Comparison of ENCODE assay signal across 21 cellular contexts in genomic region chr10:10985361-10985760, GRCh38. TPM values are rescaled to one million over a fixed set of nuclear protein-coding genes. Genes with fewer than 3 reads are reported as not detected.
DNase-seq lines count a peak whose midpoint lies in the region; ATAC-seq and TF ChIP-seq lines count a peak whose summit lies in the region.
"Had no signal": no experiment of that assay in that cellular context is flagged by ENCODE, and none has a peak within 500 bp of the region (broad histone marks: within the 10 kb centered on the region; RNA-seq: fewer than 3 reads in every experiment).

No MANE protein-coding gene starts in this region.

- H3K18ac ChIP-seq in neuronal stem cell (ENCODE audit: low read length): no peak overlapping the region

- DNase-seq in HAP-1 (ENCODE audit: low spot score in 2 of 2): peak; percentile 41 to 88
- DNase-seq in epidermal melanocyte (ENCODE audit: insufficient read length, low spot score): peak; percentile 65
- no peak for DNase-seq in neuronal stem cell (ENCODE audit: low spot score)
- DNase-seq in tibial nerve (ENCODE audit: low spot score in 2 of 2): no peak
- no peak for DNase-seq in ureter (ENCODE audit: low spot score)
- no peak for DNase-seq in T-helper 9 cell
- DNase-seq: BE2C, COR-L47, DMS79, HCEC 1CT, KBM-7, NCI-H1092, NCI-H1436, NCI-H187 treated with DMSO at 0.1 percent for 48 hours, NCI-H345, NCI-H524, NCI-H82, Peyer's patch had no signal

- H2BK120ac ChIP-seq in neuronal stem cell (ENCODE audit: low read depth, low read length): no peak overlapping the region

- in situ Hi-C loops in HAP-1 (cut with MboI; ENCODE audit: low sequenced_read_pairs): no loop called here

- WGBS in neuronal stem cell (ENCODE audit: extremely low coverage in 2 of 2, insufficient read length in 2 of 2, insufficient replicate concordance in 1 of 2), 2 donors: no CpG with 5 or more reads among the region's 2 CpGs
- WGBS in tibial nerve, 2 donors: 49 to 59% methylated on average over 2 of the region's 2 CpGs

- H4K91ac ChIP-seq in neuronal stem cell (ENCODE audit: low read depth, low read length, poor library complexity): no peak overlapping the region

- no peak overlapping the region for H2BK5ac ChIP-seq in neuronal stem cell (ENCODE audit: low read length)

- no peak for ATAC-seq in GM19023 (IDR thresholded peaks at IDR 0.05; ENCODE audit: unreplicated experiment)
- ATAC-seq: A549 had no signal

- peak in 1 of 2 donors; percentile 30 for TF ChIP-seq EP300 in tibial nerve (IDR thresholded peaks at IDR 0.05)

- no peak overlapping the region for H2BK12ac ChIP-seq in neuronal stem cell (ENCODE audit: low read length)

- no peaks in the 10 kb centered on the region for H3K79me1 ChIP-seq in neuronal stem cell (ENCODE audit: low read depth, low read length)

- H3K9me3 ChIP-seq in HAP-1 (no peaks in the 10 kb centered on the region), neuronal stem cell (replicated peaks in 1 of 2; ENCODE audit: control insufficient read depth in 2 of 2, insufficient read depth in 1 of 2, low read depth in 1 of 2, low read length in 2 of 2) (no peaks in the 10 kb centered on the region), tibial nerve (no peaks in the 10 kb centered on the region)
- H3K9me3 ChIP-seq: A549, BE2C, Peyer's patch, SJSA1 had no signal

- no peak for TF ChIP-seq POLR2A in tibial nerve (IDR thresholded peaks at IDR 0.05)

- no peak overlapping the region for H3K4me2 ChIP-seq in neuronal stem cell (ENCODE audit: insufficient read depth, low read length, poor library complexity, severe bottlenecking)
- H3K4me2 ChIP-seq: A549 had no signal

- H3K23ac ChIP-seq in neuronal stem cell (ENCODE audit: low read depth, low read length, poor library complexity): no peak overlapping the region

- no peak overlapping the region for H3K4ac ChIP-seq in neuronal stem cell (ENCODE audit: low read length)

- peak overlapping the region; percentile 22 for H2AFZ ChIP-seq in neuronal stem cell (ENCODE audit: low read length)

- H3K14ac ChIP-seq in neuronal stem cell (ENCODE audit: low read length): no peak overlapping the region

- no peak for TF ChIP-seq CTCF in tibial nerve (IDR thresholded peaks at IDR 0.05)

- no peak overlapping the region for H2AK5ac ChIP-seq in neuronal stem cell (ENCODE audit: low read depth, low read length)

- H3K4me1 ChIP-seq in HAP-1: peaks cover 8% of the 10 kb centered on the region
- H3K4me1 ChIP-seq in neuronal stem cell (ENCODE audit: control insufficient read depth in 2 of 2, insufficient read depth in 1 of 2, low read depth in 1 of 2, low read length in 2 of 2): peaks cover 0 to 2% of the 10 kb centered on the region in 2 donors
- peaks cover 0 to 20% (median 0%) of the 10 kb centered on the region in 4 donors for H3K4me1 ChIP-seq in tibial nerve
- H3K4me1 ChIP-seq: A549, BE2C, Peyer's patch, SJSA1 had no signal

- H2BK15ac ChIP-seq in neuronal stem cell (ENCODE audit: low read length): no peak overlapping the region

- H3K27me3 ChIP-seq in HAP-1 (ENCODE audit: low read depth): peaks cover 44% of the 10 kb centered on the region
- no peaks in the 10 kb centered on the region for H3K27me3 ChIP-seq in neuronal stem cell (ENCODE audit: control insufficient read depth in 3 of 3, insufficient read depth in 3 of 3, low read depth in 1 of 3, low read length in 3 of 3)
- no peaks in the 10 kb centered on the region for H3K27me3 ChIP-seq in tibial nerve
- H3K27me3 ChIP-seq: BE2C, Peyer's patch, SJSA1 had no signal

- H3K27ac ChIP-seq in neuronal stem cell (replicated peaks; ENCODE audit: low read length): no peak overlapping the region
- H3K27ac ChIP-seq in tibial nerve: peak overlapping the region in 3 of 4 donors; percentile 43 to 85 (median 77)
- H3K27ac ChIP-seq: A549, Peyer's patch, SJSA1 had no signal

- no peak overlapping the region for H3K4me3 ChIP-seq in HAP-1
- H3K4me3 ChIP-seq in neuronal stem cell (ENCODE audit: low read length in 2 of 2): no peak overlapping the region
- peak overlapping the region in 1 of 4 donors; percentile 18 for H3K4me3 ChIP-seq in tibial nerve
- H3K4me3 ChIP-seq: A549, Peyer's patch, SJSA1 had no signal

- H3K36me3 ChIP-seq in HAP-1 (replicated peaks): no peaks in the 10 kb centered on the region
- no peaks in the 10 kb centered on the region for H3K36me3 ChIP-seq in neuronal stem cell (replicated peaks in 1 of 2; ENCODE audit: control insufficient read depth in 2 of 2, insufficient read depth in 2 of 2, low read length in 2 of 2)
- no peaks in the 10 kb centered on the region for H3K36me3 ChIP-seq in tibial nerve
- H3K36me3 ChIP-seq: BE2C, Peyer's patch, SJSA1 had no signal

- H4K8ac ChIP-seq in neuronal stem cell (ENCODE audit: low read depth, low read length): no peak overlapping the region

- no peak overlapping the region for H3K9ac ChIP-seq in neuronal stem cell (ENCODE audit: low read depth, low read length, poor library complexity)

RNA-seq across cellular contexts. Expression of gene CELF2, which starts 32.3 kb away (rescaled TPM):
- polyA plus RNA-seq in neuronal stem cell (2013, experiment 1 of 2): 32.5 TPM
- 34.4 TPM for polyA plus RNA-seq in neuronal stem cell (2013, experiment 2 of 2)
- total RNA-seq in tibial nerve (100 to 1,000 TPM; 106 to 127 (median 120) TPM), ureter (36.9 TPM)
- total RNA-seq: SJSA1 had no signal

Comparison
In these comparisons a context has a peak if more than half of its experiments do, and no peak if none do; other contexts are left out.
1. DNase-seq: peak in HAP-1 (2 of 2) and epidermal melanocyte (single experiment); none in neuronal stem cell (single experiment), tibial nerve (0 of 2), ureter (single experiment) and T-helper 9 cell (single experiment).